In the genomic region with DNA sequence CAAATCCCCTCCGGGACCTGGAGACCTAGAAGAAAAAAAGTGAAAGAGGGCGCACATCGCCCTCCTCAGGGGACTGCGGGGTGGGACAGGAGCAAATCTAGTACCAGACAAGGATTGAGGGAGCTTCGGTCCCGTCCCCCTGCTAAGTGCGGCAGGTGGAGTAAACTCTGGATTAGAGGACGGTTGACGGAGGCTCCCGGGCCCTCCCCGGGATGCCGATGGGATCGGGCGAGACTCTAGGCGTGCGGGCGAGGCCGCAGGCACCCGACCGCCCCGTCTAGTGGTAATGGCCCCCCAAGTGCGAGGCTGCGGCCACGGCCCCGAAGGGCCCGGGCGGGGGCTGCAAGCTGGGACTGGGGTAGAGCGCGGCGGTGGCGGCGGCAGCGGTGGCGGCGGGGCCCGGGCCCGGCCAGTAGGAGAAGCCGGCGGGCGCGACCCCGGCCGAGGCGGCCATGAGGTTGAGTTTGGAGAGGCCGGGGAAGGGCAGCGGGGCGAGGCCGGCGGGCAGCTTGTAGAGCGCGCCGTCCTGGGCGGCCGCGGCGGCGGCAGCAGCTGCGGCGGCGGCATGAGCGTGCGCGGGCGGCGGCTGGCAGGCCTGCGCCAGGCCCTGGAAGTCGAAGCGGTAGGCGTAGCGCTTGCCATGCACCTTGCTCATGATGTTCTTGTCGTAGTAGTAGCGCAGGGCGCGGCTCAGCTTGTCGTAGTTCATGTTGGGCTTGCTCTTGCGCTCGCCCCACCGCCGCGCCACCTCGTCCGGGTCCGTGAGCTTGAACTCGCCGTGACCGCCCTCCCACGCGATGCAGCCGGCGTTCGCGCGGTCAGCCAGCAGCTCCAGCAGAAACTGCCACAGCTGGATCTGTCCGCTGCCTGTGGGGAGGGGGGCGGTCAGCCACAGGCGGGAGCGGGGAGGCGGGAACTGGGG, we compare ENCODE assay signal across 8 cellular contexts. TPM values are rescaled to one million over a fixed set of nuclear protein-coding genes. Genes with fewer than 3 reads are reported as not detected.
DNase-seq lines count a peak whose midpoint lies in the region; ATAC-seq, FAIRE-seq and TF ChIP-seq lines count a peak whose summit lies in the region.

No MANE protein-coding gene starts in this region.

- H3K27me3 ChIP-seq in stomach: peaks cover 46 to 99% (median 82%) of the 10 kb centered on the region in 3 donors

- 1 to 4% (median 2%) methylated on average over 40 to 98 of the region's 98 CpGs for WGBS in stomach, 5 donors

- H3K4me3 ChIP-seq in kidney (ENCODE audit: low read length in 2 of 2) (peak overlapping the region in 1 of 2 donors; percentile 21), stomach (peak overlapping the region; percentile 23 to 47 (median 33))

- intact Hi-C loops in kidney (cut with DNase I) (no loop called here), stomach (cut with DNase I; ENCODE audit: low total_unique reads) (no loop called here)

- no peak for FAIRE-seq in kidney (lab: Jason Lieb, UNC)

- peak; percentile 52 for DNase-seq in stimulated activated CD4-positive, alpha-beta T cell treated with anti-CD3 and anti-CD28 coated beads, Interleukin-4, amount 100 ng/mL, for 1 hour
- DNase-seq in stimulated activated CD4-positive, alpha-beta T cell treated with anti-CD3 and anti-CD28 coated beads, Interleukin-1b, Interleukin-23, amount 100 ng/mL, for 48 hours: no peak
- peak; percentile 46 for DNase-seq in activated naive CD4-positive, alpha-beta T cell treated with Interleukin-2 at 50 U/mL for 16 hours
- DNase-seq in kidney: peak; percentile 76
- DNase-seq in stomach: peak; percentile 52
- no peak for DNase-seq in NCI-H2107 treated with DMSO at 0.1 percent for 48 hours (lab: John Stamatoyannopoulos, UW; ENCODE audit: unreplicated experiment)
- DNase-seq in cerebellum (ENCODE audit: low spot score): no peak

- no peak overlapping the region for H3K9ac ChIP-seq in kidney (ENCODE audit: low read length in 2 of 2)

- no peak for TF ChIP-seq EP300 in stomach (IDR thresholded peaks at IDR 0.05)

- no peak for ATAC-seq in HG02884 (IDR thresholded peaks at IDR 0.05; ENCODE audit: unreplicated experiment)

- TF ChIP-seq CTCF in kidney (IDR thresholded peaks at IDR 0.05; ENCODE audit: borderline replicate concordance, extremely low read depth, insufficient read depth) (no peak), stomach (IDR thresholded peaks at IDR 0.05) (no peak)

- no peak overlapping the region for H3K27ac ChIP-seq in kidney (ENCODE audit: low read depth in 2 of 2, low read length in 2 of 2)
- H3K27ac ChIP-seq in stomach: no peak overlapping the region

- H3K36me3 ChIP-seq in kidney (ENCODE audit: control insufficient read depth in 1 of 2, insufficient read depth in 2 of 2, low read length in 2 of 2) (no peaks in the 10 kb centered on the region), stomach (no peaks in the 10 kb centered on the region)

- H3K4me1 ChIP-seq in kidney (ENCODE audit: control insufficient read depth in 1 of 2, insufficient read depth in 1 of 2, low read depth in 1 of 2, low read length in 2 of 2): peaks cover 4 to 13% of the 10 kb centered on the region in 2 donors
- H3K4me1 ChIP-seq in stomach: peaks cover 37 to 60% (median 53%) of the 10 kb centered on the region in 4 donors

- no peak for TF ChIP-seq POLR2A in stomach (IDR thresholded peaks at IDR 0.05)

- no peaks in the 10 kb centered on the region for H3K9me3 ChIP-seq in kidney (ENCODE audit: control insufficient read depth in 1 of 2, low read length in 2 of 2)
- H3K9me3 ChIP-seq in stomach: no peaks in the 10 kb centered on the region

RNA-seq across cellular contexts. Expression of gene FEV, which starts 3.3 kb away (rescaled TPM):
- total RNA-seq in kidney (not detected), stomach (1 to 10 TPM in 1 of 5 donors, not detected in 4; 1.3 TPM), cerebellum (not detected)
- polyA plus RNA-seq in kidney (ENCODE audit: insufficient read depth, low read depth, low replicate concordance) (not detected), stomach (1 to 10 TPM in 1 of 3 donors, under 1 TPM in 2; 0.28 to 6.4 (median 0.87) TPM)

RNA-seq across cellular contexts. Expression of gene CRYBA2, which starts 11.6 kb away (rescaled TPM):
- total RNA-seq in kidney (not detected), stomach (1 to 10 TPM in 1 of 5 donors, not detected in 4; 2.8 TPM), cerebellum (not detected)
- polyA plus RNA-seq in kidney (ENCODE audit: insufficient read depth, low read depth, low replicate concordance) (not detected), stomach (1 to 10 TPM; 1.2 to 7.5 (median 3.7) TPM)

RNA-seq across cellular contexts. Expression of gene CDK5R2, which starts 22.2 kb away (rescaled TPM):
- not detected for total RNA-seq in kidney
- not detected for polyA plus RNA-seq in kidney (ENCODE audit: insufficient read depth, low read depth, low replicate concordance)
- under 1 TPM in 3 of 5 donors, not detected in 2; 0.37 to 0.58 (median 0.45) TPM for total RNA-seq in stomach
- under 1 TPM; 0.20 to 0.56 (median 0.46) TPM for polyA plus RNA-seq in stomach
- 4.9 TPM for total RNA-seq in cerebellum

RNA-seq across cellular contexts. Expression of gene CFAP65, which starts 59.7 kb away (rescaled TPM):
- total RNA-seq in kidney: 2.0 TPM
- polyA plus RNA-seq in kidney (ENCODE audit: insufficient read depth, low read depth, low replicate concordance): 0.73 TPM
- total RNA-seq in stomach: 1 to 10 TPM in 1 of 5 donors, not detected in 4; 2.6 TPM
- polyA plus RNA-seq in stomach: under 1 TPM in 1 of 3 donors, not detected in 2; 0.10 TPM
- total RNA-seq in cerebellum: 1.00 TPM

Comparison
In these comparisons a context has a peak if more than half of its experiments do, and no peak if none do; other contexts are left out.
1. DNase-seq: peak in stimulated activated CD4-positive, alpha-beta T cell treated with anti-CD3 and anti-CD28 coated beads, Interleukin-4, amount 100 ng/mL, for 1 hour (single experiment), activated naive CD4-positive, alpha-beta T cell treated with Interleukin-2 at 50 U/mL for 16 hours (single experiment), kidney (single experiment) and stomach (single experiment); none in stimulated activated CD4-positive, alpha-beta T cell treated with anti-CD3 and anti-CD28 coated beads, Interleukin-1b, Interleukin-23, amount 100 ng/mL, for 48 hours (single experiment), NCI-H2107 treated with DMSO at 0.1 percent for 48 hours (single experiment) and cerebellum (single experiment).